In the genomic region with DNA sequence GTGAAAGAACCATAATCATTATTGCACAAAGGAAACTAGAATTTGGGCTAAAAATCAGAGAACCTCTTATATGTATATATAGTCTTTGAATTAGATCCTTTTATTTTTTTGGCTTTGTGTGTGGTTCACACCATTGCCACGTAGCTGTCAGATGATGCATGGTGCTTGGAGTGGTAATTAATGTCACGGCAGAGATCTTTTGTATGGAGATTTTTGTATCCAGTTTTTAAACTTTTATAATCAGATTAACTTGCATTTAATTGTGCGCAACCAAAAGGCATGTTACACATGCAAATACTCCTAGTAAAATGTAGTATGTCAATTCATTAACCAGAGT, we compare ENCODE assay signal across 9 cellular contexts. TPM values are rescaled to one million over a fixed set of nuclear protein-coding genes. Genes with fewer than 3 reads are reported as not detected.
DNase-seq lines count a peak whose midpoint lies in the region; ATAC-seq and TF ChIP-seq lines count a peak whose summit lies in the region.
"Had no signal": no experiment of that assay in that cellular context is flagged by ENCODE, and none has a peak within 500 bp of the region (broad histone marks: within the 10 kb centered on the region; RNA-seq: fewer than 3 reads in every experiment).

No MANE protein-coding gene starts in this region.

- no peaks in the 10 kb centered on the region for H3K9me3 ChIP-seq in T-helper 17 cell (ENCODE audit: control insufficient read depth, low read length, poor library complexity, severe bottlenecking)
- no peaks in the 10 kb centered on the region for H3K9me3 ChIP-seq in skeletal muscle satellite cell (replicated peaks; ENCODE audit: low read length)

- no peaks in the 10 kb centered on the region for H3K27me3 Mint-ChIP-seq in activated T-cell treated with anti-CD3 and anti-CD28 coated beads, Interleukin-2, amount 50 U/mL, for 4 hours (ENCODE audit: low read depth)
- H3K27me3 Mint-ChIP-seq in T-helper 17 cell = no peaks in the 10 kb centered on the region

- peak overlapping the region; percentile 92 for H3K4me3 ChIP-seq in skeletal muscle satellite cell (ENCODE audit: low read length)

- no peak for TF ChIP-seq CTCF in GM20000 (IDR thresholded peaks at IDR 0.05; ENCODE audit: extremely low read depth, missing control alignments)

- ATAC-seq in activated T-cell treated with anti-CD3 and anti-CD28 coated beads, Interleukin-2, amount 50 U/mL, for 4 hours = peak; percentile 41 to 44
- ATAC-seq in T-helper 17 cell (peak; percentile 8), HG03139 (IDR thresholded peaks at IDR 0.05; ENCODE audit: unreplicated experiment) (no peak), HG03280 (IDR thresholded peaks at IDR 0.05; ENCODE audit: unreplicated experiment) (no peak)

- peak overlapping the region; percentile 95 for H3K4me2 ChIP-seq in skeletal muscle satellite cell (ENCODE audit: low read length)

- H3K4me3 Mint-ChIP-seq in activated T-cell treated with anti-CD3 and anti-CD28 coated beads, Interleukin-2, amount 50 U/mL, for 4 hours = peak overlapping the region; percentile 91
- H3K4me3 Mint-ChIP-seq in T-helper 17 cell = peak overlapping the region; percentile 91

- H3K4me1 ChIP-seq in skeletal muscle satellite cell (ENCODE audit: control insufficient read depth, insufficient read depth, low read length) = peaks cover 26% of the 10 kb centered on the region

- peak overlapping the region; percentile 87 for H3K9ac ChIP-seq in skeletal muscle satellite cell (ENCODE audit: low read depth, low read length)

- peaks cover 52% of the 10 kb centered on the region for H3K4me1 Mint-ChIP-seq in activated T-cell treated with anti-CD3 and anti-CD28 coated beads, Interleukin-2, amount 50 U/mL, for 4 hours (ENCODE audit: low read depth)
- H3K4me1 Mint-ChIP-seq in T-helper 17 cell = peaks cover 15% of the 10 kb centered on the region

- no peak for DNase-seq in activated T-cell treated with anti-CD3 and anti-CD28 coated beads, Interleukin-2, amount 50 U/mL, for 4 hours
- DNase-seq in activated T-cell treated with anti-CD3 and anti-CD28 coated beads, Interleukin-2, amount 50 U/mL, for 1 hour = no peak
- no peak for DNase-seq in T-helper 17 cell
- peak; percentile 45 for DNase-seq in globus pallidus (ENCODE audit: low spot score)
- DNase-seq in GM20000 (ENCODE audit: low spot score) = no peak

- H3K9me3 Mint-ChIP-seq in activated T-cell treated with anti-CD3 and anti-CD28 coated beads, Interleukin-2, amount 50 U/mL, for 4 hours = no peaks in the 10 kb centered on the region

- peaks cover 2% of the 10 kb centered on the region for H3K36me3 ChIP-seq in skeletal muscle satellite cell (ENCODE audit: insufficient read depth, low read length)

- peaks cover 5% of the 10 kb centered on the region for H3K36me3 Mint-ChIP-seq in activated T-cell treated with anti-CD3 and anti-CD28 coated beads, Interleukin-2, amount 50 U/mL, for 4 hours (ENCODE audit: insufficient read depth)
- peaks cover 2% of the 10 kb centered on the region for H3K36me3 Mint-ChIP-seq in T-helper 17 cell (ENCODE audit: low read depth)

- H3K27me3 ChIP-seq in skeletal muscle satellite cell (ENCODE audit: control insufficient read depth, insufficient read depth, low read length) = no peaks in the 10 kb centered on the region

- H3K27ac Mint-ChIP-seq in T-helper 17 cell = peak overlapping the region; percentile 95

RNA-seq across cellular contexts. Expression of gene ABHD10, which starts 0.8 kb away (rescaled TPM):
- total RNA-seq in activated T-cell treated with anti-CD3 and anti-CD28 coated beads, Interleukin-2, amount 50 U/mL, for 4 hours = 10 to 100 TPM; 33.4 to 41.9 (median 41.7) TPM
- 10 to 100 TPM; 18.2 to 18.7 TPM for total RNA-seq in T-helper 17 cell
- total RNA-seq in skeletal muscle satellite cell (2012; rRNA removed) = 24.7 and 28.9 TPM in 2 replicates

RNA-seq across cellular contexts. Expression of gene TAGLN3, which starts 19.1 kb away (rescaled TPM):
- total RNA-seq in activated T-cell treated with anti-CD3 and anti-CD28 coated beads, Interleukin-2, amount 50 U/mL, for 4 hours = 1 to 10 TPM; 1.8 to 3.4 (median 2.2) TPM
- under 1 TPM in 1 of 2 donors, not detected in 1; 0.32 TPM for total RNA-seq in T-helper 17 cell
- total RNA-seq in skeletal muscle satellite cell (2012; rRNA removed) = 0.51 TPM in 1 of 2 replicates, not detected in the other
- total RNA-seq: dermis microvascular lymphatic vessel endothelial cell had no signal

RNA-seq across cellular contexts. Expression of gene TMPRSS7, which starts 54.9 kb away (rescaled TPM):
- not detected for total RNA-seq in activated T-cell treated with anti-CD3 and anti-CD28 coated beads, Interleukin-2, amount 50 U/mL, for 4 hours
- total RNA-seq in T-helper 17 cell = under 1 TPM in 1 of 2 donors, not detected in 1; 0.12 TPM
- not detected in 2 replicates for total RNA-seq in skeletal muscle satellite cell (2012; rRNA removed)
- total RNA-seq: dermis microvascular lymphatic vessel endothelial cell had no signal

Comparison
In these comparisons a context has a peak if more than half of its experiments do, and no peak if none do; other contexts are left out.
1. ATAC-seq: peak in activated T-cell treated with anti-CD3 and anti-CD28 coated beads, Interleukin-2, amount 50 U/mL, for 4 hours (2 of 2) and T-helper 17 cell (single experiment); none in HG03139 (single experiment) and HG03280 (single experiment).